8 cellular contexts compared by ENCODE assay signal in genomic region chr9:96420468-96421219, GRCh38. TPM values are rescaled to one million over a fixed set of nuclear protein-coding genes. Genes with fewer than 3 reads are reported as not detected.
DNase-seq lines count a peak whose midpoint lies in the region; ATAC-seq, FAIRE-seq and TF ChIP-seq lines count a peak whose summit lies in the region.

No MANE protein-coding gene starts in this region.

- peak; percentile 87 for FAIRE-seq in GM18507 (lab: Jason Lieb, UNC)

- peak; percentile 64 for DNase-seq in AG04450 (ENCODE audit: low read depth, low spot score)
- DNase-seq in GM18507 (ENCODE audit: extremely low spot score, insufficient read length, low read depth), result no peak
- DNase-seq in NT2/D1 (ENCODE audit: low read depth, low spot score), result peak; percentile 74
- DNase-seq in astrocyte of the cerebellum (ENCODE audit: low read depth), result peak; percentile 82
- DNase-seq in iPS DF 19.7 (ENCODE audit: low read depth, low spot score), result peak; percentile 86
- no peak for DNase-seq in SK-N-DZ (ENCODE audit: low spot score)

- POLR2A ChIA-PET in AG04450 (lab: Yijun Ruan, JAX), result interaction anchor here (0.5 to 0.6 kb wide), 2 partner anchors 17 to 30 kb away, joined by 3 read pairs; no protein-coding TSS in a partner anchor

- CTCF ChIA-PET in AG04450 (lab: Charles Lee), result no interaction called here

- H3K9ac ChIP-seq in NT2/D1 (ENCODE audit: insufficient read length, low read depth) (peak overlapping the region; percentile 4), skeletal muscle satellite cell (ENCODE audit: low read depth, low read length) (peak overlapping the region; percentile 98)

- no peak for ATAC-seq in HG02981 (IDR thresholded peaks at IDR 0.05; ENCODE audit: unreplicated experiment)

- H3K27me3 ChIP-seq in AG04450 (ENCODE audit: control insufficient read depth, insufficient read depth, low read length), result no peaks in the 10 kb centered on the region
- H3K27me3 ChIP-seq in NT2/D1 (ENCODE audit: insufficient read depth, insufficient read length), result no peaks in the 10 kb centered on the region
- H3K27me3 ChIP-seq in skeletal muscle satellite cell (ENCODE audit: control insufficient read depth, insufficient read depth, low read length), result no peaks in the 10 kb centered on the region

- in situ Hi-C loops in astrocyte of the cerebellum (cut with HindIII; ENCODE audit: low sequenced_read_pairs), result no loop called here

- H3K27ac ChIP-seq in AG04450 (ENCODE audit: low read depth, low read length), result peak overlapping the region; percentile 83

- H3K36me3 ChIP-seq in NT2/D1 (ENCODE audit: insufficient read depth, insufficient read length, low read length) (peaks cover 8% of the 10 kb centered on the region), skeletal muscle satellite cell (ENCODE audit: insufficient read depth, low read length) (no peaks in the 10 kb centered on the region)

- H3K4me2 ChIP-seq in skeletal muscle satellite cell (ENCODE audit: low read length), result peak overlapping the region; percentile 99

- peaks cover 3% of the 10 kb centered on the region for H3K4me1 ChIP-seq in NT2/D1 (ENCODE audit: insufficient read depth, insufficient read length)
- H3K4me1 ChIP-seq in skeletal muscle satellite cell (ENCODE audit: control insufficient read depth, insufficient read depth, low read length), result peaks cover 27% of the 10 kb centered on the region

- no peak for TF ChIP-seq CTCF in AG04450 (IDR thresholded peaks at IDR 0.05; ENCODE audit: low read depth, low read length)
- no peak for TF ChIP-seq CTCF in astrocyte of the cerebellum (IDR thresholded peaks at IDR 0.05; ENCODE audit: low read depth, low read length, missing control alignments)

- H3K9me3 ChIP-seq in AG04450 (ENCODE audit: control insufficient read depth, insufficient read depth, low read length), result no peaks in the 10 kb centered on the region
- H3K9me3 ChIP-seq in NT2/D1 (ENCODE audit: insufficient read depth, low read length), result no peaks in the 10 kb centered on the region
- H3K9me3 ChIP-seq in skeletal muscle satellite cell (replicated peaks; ENCODE audit: low read length), result no peaks in the 10 kb centered on the region

- H3K4me3 ChIP-seq in AG04450 (ENCODE audit: low read depth, low read length), result no peak overlapping the region
- no peak overlapping the region for H3K4me3 ChIP-seq in NT2/D1 (ENCODE audit: insufficient read length, low read depth)
- H3K4me3 ChIP-seq in astrocyte of the cerebellum (ENCODE audit: low read depth, low read length), result no peak overlapping the region
- H3K4me3 ChIP-seq in skeletal muscle satellite cell (ENCODE audit: low read length), result no peak overlapping the region

RNA-seq across cellular contexts. Expression of gene ZNF367, which starts 2.5 kb away (rescaled TPM):
- polyA plus RNA-seq in AG04450 (2011; rRNA removed), result 0.36 and 0.60 TPM in 2 replicates
- polyA minus RNA-seq in AG04450 (2011; rRNA and poly(A)+ RNA removed), result 0.69 and 0.74 TPM in 2 replicates
- 4.2 and 5.8 TPM in 2 replicates for total RNA-seq in skeletal muscle satellite cell (2012; rRNA removed)
- 10.9 and 15.7 TPM in 2 replicates for polyA plus RNA-seq in SK-N-DZ (2014; cell fraction: cytosol; rRNA removed)
- polyA plus RNA-seq in SK-N-DZ (2014; cell fraction: nucleus; rRNA removed), result 20.0 and 23.0 TPM in 2 replicates

RNA-seq across cellular contexts. Expression of gene HABP4, which starts 29.3 kb away (rescaled TPM):
- 8.9 and 10.8 TPM in 2 replicates for polyA plus RNA-seq in AG04450 (2011; rRNA removed)
- polyA minus RNA-seq in AG04450 (2011; rRNA and poly(A)+ RNA removed), result 2.7 and 4.2 TPM in 2 replicates
- total RNA-seq in skeletal muscle satellite cell (2012; rRNA removed), result 6.8 and 12.4 TPM in 2 replicates
- 8.5 and 15.0 TPM in 2 replicates for polyA plus RNA-seq in SK-N-DZ (2014; cell fraction: cytosol; rRNA removed)
- 9.3 and 10.5 TPM in 2 replicates for polyA plus RNA-seq in SK-N-DZ (2014; cell fraction: nucleus; rRNA removed)

RNA-seq across cellular contexts. Expression of gene SLC35D2, which starts 37.1 kb away (rescaled TPM):
- 18.1 and 24.1 TPM in 2 replicates for polyA plus RNA-seq in AG04450 (2011; rRNA removed)
- 8.7 and 12.2 TPM in 2 replicates for polyA minus RNA-seq in AG04450 (2011; rRNA and poly(A)+ RNA removed)
- 11.6 and 13.4 TPM in 2 replicates for total RNA-seq in skeletal muscle satellite cell (2012; rRNA removed)
- 0.07 TPM in 1 of 2 replicates, not detected in the other for polyA plus RNA-seq in SK-N-DZ (2014; cell fraction: cytosol; rRNA removed)
- 0.32 and 0.45 TPM in 2 replicates for polyA plus RNA-seq in SK-N-DZ (2014; cell fraction: nucleus; rRNA removed)

Comparison
In these comparisons a context has a peak if more than half of its experiments do, and no peak if none do; other contexts are left out.
1. DNase-seq: peak in AG04450 (single experiment), NT2/D1 (single experiment), astrocyte of the cerebellum (single experiment) and iPS DF 19.7 (single experiment); none in GM18507 (single experiment) and SK-N-DZ (single experiment).